ENCODE assay signal across 34 cellular contexts in genomic region chr9:5514608-5515260, GRCh38. TPM values are rescaled to one million over a fixed set of nuclear protein-coding genes. Genes with fewer than 3 reads are reported as not detected.
"Had no signal": no experiment of that assay in that cellular context is flagged by ENCODE, and none has a peak within 500 bp of the region (broad histone marks: within the 10 kb centered on the region; RNA-seq: fewer than 3 reads in every experiment).

No MANE protein-coding gene starts in this region.

- H3K4me3 Mint-ChIP-seq: activated naive CD4-positive, alpha-beta T cell treated with anti-CD3 and anti-CD28 coated beads, Interleukin-2, amount 10 ng/mL, durations not matched to agents 7 days and 5 days; activated naive CD8-positive, alpha-beta T cell treated with anti-CD3 and anti-CD28 coated beads, Interleukin-2, amount 10 ng/mL, durations not matched to agents 7 days and 5 days; activated T-helper 1 cell treated with anti-CD3 and anti-CD28 coated beads, Interleukin-12 subunit alpha, Interleukin-12 subunit beta, Interleukin-2, Interleukin-4 antibody, amounts not matched to agents 30 ng/mL and 10 ng/mL and 1 ng/mL, durations not matched to agents 14 hours and 24 hours and 36 hours; mesothelial cell of epicardium; naive thymus-derived CD4-positive, alpha-beta T cell; stimulated activated effector memory CD8-positive, alpha-beta T cell treated with anti-CD3 and anti-CD28 coated beads, Interleukin-12 subunit alpha, Interleukin-12 subunit beta, amount 100 ng/mL, for 72 hours; stimulated activated naive CD8-positive, alpha-beta T cell treated with anti-CD3 and anti-CD28 coated beads, Interleukin-15, Interleukin-2, amounts not matched to agents 100 ng/mL and 50 ng/mL, for 24 hours; T-helper 1 cell treated with Interleukin-12 subunit alpha and Interleukin-12 subunit beta and Interleukin-4 antibody, amounts not matched to agents 30 μg/mL and 1 μg/mL, for 36 hours had no signal

- H3K36me3 ChIP-seq: breast epithelium, esophagus squamous epithelium, left lung, ovary, right lobe of liver, thoracic aorta, upper lobe of left lung, vagina had no signal

- H3K9me3 Mint-ChIP-seq: activated naive CD4-positive, alpha-beta T cell treated with anti-CD3 and anti-CD28 coated beads, Interleukin-2, amount 10 ng/mL, durations not matched to agents 7 days and 5 days; activated T-helper 1 cell treated with anti-CD3 and anti-CD28 coated beads, Interleukin-12 subunit alpha, Interleukin-12 subunit beta, Interleukin-2, Interleukin-4 antibody, amounts not matched to agents 30 ng/mL and 10 ng/mL and 1 ng/mL, durations not matched to agents 14 hours and 24 hours and 36 hours; mesothelial cell of epicardium; stimulated activated effector memory CD8-positive, alpha-beta T cell treated with anti-CD3 and anti-CD28 coated beads, Interleukin-12 subunit alpha, Interleukin-12 subunit beta, amount 100 ng/mL, for 72 hours; stimulated activated naive CD8-positive, alpha-beta T cell treated with anti-CD3 and anti-CD28 coated beads, Interleukin-15, Interleukin-2, amounts not matched to agents 100 ng/mL and 50 ng/mL, for 24 hours; T-helper 1 cell treated with Interleukin-12 subunit alpha and Interleukin-12 subunit beta and Interleukin-4 antibody, amounts not matched to agents 30 μg/mL and 1 μg/mL, for 36 hours had no signal

- H3K27me3 Mint-ChIP-seq: activated naive CD4-positive, alpha-beta T cell treated with anti-CD3 and anti-CD28 coated beads, Interleukin-2, amount 10 ng/mL, durations not matched to agents 7 days and 5 days; activated naive CD8-positive, alpha-beta T cell treated with anti-CD3 and anti-CD28 coated beads, Interleukin-2, amount 10 ng/mL, durations not matched to agents 7 days and 5 days; naive thymus-derived CD4-positive, alpha-beta T cell; progenitor cell of endocrine pancreas; stimulated activated naive CD8-positive, alpha-beta T cell treated with anti-CD3 and anti-CD28 coated beads, Interleukin-15, Interleukin-2, amounts not matched to agents 100 ng/mL and 50 ng/mL, for 24 hours had no signal

- H3K27me3 ChIP-seq: breast epithelium, esophagus squamous epithelium, left lung, ovary, right lobe of liver, upper lobe of left lung, vagina had no signal

- H3K4me1 Mint-ChIP-seq: mesothelial cell of epicardium had no signal

- H3K36me3 Mint-ChIP-seq: activated naive CD4-positive, alpha-beta T cell treated with anti-CD3 and anti-CD28 coated beads, Interleukin-2, amount 10 ng/mL, durations not matched to agents 7 days and 5 days; activated naive CD8-positive, alpha-beta T cell treated with anti-CD3 and anti-CD28 coated beads, Interleukin-2, amount 10 ng/mL, durations not matched to agents 7 days and 5 days; mesothelial cell of epicardium; stimulated activated effector memory CD8-positive, alpha-beta T cell treated with anti-CD3 and anti-CD28 coated beads, Interleukin-12 subunit alpha, Interleukin-12 subunit beta, amount 100 ng/mL, for 72 hours had no signal

- DNase-seq: activated CD4-positive, alpha-beta T cell treated with anti-CD3 and anti-CD28 coated beads for 48 hours; activated CD4-positive, alpha-beta T cell treated with anti-CD3 and anti-CD28 coated beads, Interleukin-2, amount 50 U/mL, for 48 hours; activated CD8-positive, alpha-beta memory T cell treated with anti-CD3 and anti-CD28 coated beads, Interleukin-2, amount 50 U/mL, for 4 hours; activated effector memory CD4-positive, alpha-beta T cell treated with anti-CD3 and anti-CD28 coated beads, Interleukin-2, amount 50 U/mL, for 16 hours; activated naive CD4-positive, alpha-beta T cell treated with anti-CD3 and anti-CD28 coated beads, Interleukin-2, amount 10 ng/mL, durations not matched to agents 7 days and 5 days; activated naive CD8-positive, alpha-beta T cell treated with anti-CD3 and anti-CD28 coated beads, Interleukin-2, amount 10 ng/mL, durations not matched to agents 7 days and 5 days; activated T-cell treated with anti-CD3 and anti-CD28 coated beads, Interleukin-2, amount 50 U/mL, for 1 hour; amniotic stem cell; central memory CD4-positive, alpha-beta T cell; dermis blood vessel endothelial cell; effector CD4-positive, alpha-beta T cell; esophagus squamous epithelium; glutamatergic neuron; left lung; naive thymus-derived CD4-positive, alpha-beta T cell; ovary; right lobe of liver; stimulated activated CD4-positive, alpha-beta T cell treated with anti-CD3 and anti-CD28 coated beads, Interleukin-12 subunit alpha, Interleukin-12 subunit beta, amount 100 ng/mL, for 4 hours; stimulated activated CD4-positive, alpha-beta T cell treated with anti-CD3 and anti-CD28 coated beads, Interleukin-4, amount 100 ng/mL, for 24 hours; T-helper 9 cell; upper lobe of left lung had no signal

- H3K27ac ChIP-seq: breast epithelium, epithelial cell of prostate, esophagus squamous epithelium, left lung, ovary, right lobe of liver, skin epidermis, thoracic aorta, upper lobe of left lung, vagina, VCaP had no signal

- H3K4me1 ChIP-seq: breast epithelium, right lobe of liver had no signal

- H3K27ac Mint-ChIP-seq: activated naive CD4-positive, alpha-beta T cell treated with anti-CD3 and anti-CD28 coated beads, Interleukin-2, amount 10 ng/mL, durations not matched to agents 7 days and 5 days; activated naive CD8-positive, alpha-beta T cell treated with anti-CD3 and anti-CD28 coated beads, Interleukin-2, amount 10 ng/mL, durations not matched to agents 7 days and 5 days; activated T-helper 1 cell treated with anti-CD3 and anti-CD28 coated beads, Interleukin-12 subunit alpha, Interleukin-12 subunit beta, Interleukin-2, Interleukin-4 antibody, amounts not matched to agents 30 ng/mL and 10 ng/mL and 1 ng/mL, durations not matched to agents 14 hours and 24 hours and 36 hours; mesothelial cell of epicardium; naive thymus-derived CD4-positive, alpha-beta T cell; progenitor cell of endocrine pancreas; stimulated activated effector memory CD8-positive, alpha-beta T cell treated with anti-CD3 and anti-CD28 coated beads, Interleukin-12 subunit alpha, Interleukin-12 subunit beta, amount 100 ng/mL, for 72 hours; stimulated activated naive CD8-positive, alpha-beta T cell treated with anti-CD3 and anti-CD28 coated beads, Interleukin-15, Interleukin-2, amounts not matched to agents 100 ng/mL and 50 ng/mL, for 24 hours; T-helper 1 cell treated with Interleukin-12 subunit alpha and Interleukin-12 subunit beta and Interleukin-4 antibody, amounts not matched to agents 30 μg/mL and 1 μg/mL, for 36 hours had no signal

- H3K4me3 ChIP-seq: breast epithelium, esophagus squamous epithelium, left lung, ovary, right lobe of liver, skin epidermis, thoracic aorta, upper lobe of left lung, vagina had no signal

- H3K9me3 ChIP-seq: breast epithelium, esophagus squamous epithelium, left lung, ovary, right lobe of liver, thoracic aorta, upper lobe of left lung, vagina had no signal

- ATAC-seq: left lung; naive thymus-derived CD4-positive, alpha-beta T cell; right lobe of liver; stimulated activated effector memory CD8-positive, alpha-beta T cell treated with anti-CD3 and anti-CD28 coated beads, Interleukin-12 subunit alpha, Interleukin-12 subunit beta, amount 100 ng/mL, for 72 hours had no signal

RNA-seq across cellular contexts. Expression of gene PDCD1LG2, which starts 4.4 kb away (rescaled TPM):
- total RNA-seq: mesothelial cell of epicardium, progenitor cell of endocrine pancreas had no signal
- polyA plus RNA-seq: naive thymus-derived CD4-positive, alpha-beta T cell; neural cell had no signal
